8 cellular contexts compared by ENCODE assay signal in genomic region chr17:36544320-36545092, GRCh38. TPM values are rescaled to one million over a fixed set of nuclear protein-coding genes. Genes with fewer than 3 reads are reported as not detected.
DNase-seq lines count a peak whose midpoint lies in the region; ATAC-seq and TF ChIP-seq lines count a peak whose summit lies in the region.

A gene with protein sequence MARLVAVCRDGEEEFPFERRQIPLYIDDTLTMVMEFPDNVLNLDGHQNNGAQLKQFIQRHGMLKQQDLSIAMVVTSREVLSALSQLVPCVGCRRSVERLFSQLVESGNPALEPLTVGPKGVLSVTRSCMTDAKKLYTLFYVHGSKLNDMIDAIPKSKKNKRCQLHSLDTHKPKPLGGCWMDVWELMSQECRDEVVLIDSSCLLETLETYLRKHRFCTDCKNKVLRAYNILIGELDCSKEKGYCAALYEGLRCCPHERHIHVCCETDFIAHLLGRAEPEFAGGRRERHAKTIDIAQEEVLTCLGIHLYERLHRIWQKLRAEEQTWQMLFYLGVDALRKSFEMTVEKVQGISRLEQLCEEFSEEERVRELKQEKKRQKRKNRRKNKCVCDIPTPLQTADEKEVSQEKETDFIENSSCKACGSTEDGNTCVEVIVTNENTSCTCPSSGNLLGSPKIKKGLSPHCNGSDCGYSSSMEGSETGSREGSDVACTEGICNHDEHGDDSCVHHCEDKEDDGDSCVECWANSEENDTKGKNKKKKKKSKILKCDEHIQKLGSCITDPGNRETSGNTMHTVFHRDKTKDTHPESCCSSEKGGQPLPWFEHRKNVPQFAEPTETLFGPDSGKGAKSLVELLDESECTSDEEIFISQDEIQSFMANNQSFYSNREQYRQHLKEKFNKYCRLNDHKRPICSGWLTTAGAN (plus strand): TSS chr17:36544919. CDS start chr17:36545725, 806 bp downstream.

- peak; percentile 69 for ATAC-seq in foreskin keratinocyte

- H3K4me3 ChIP-seq in neuron (ENCODE audit: low read length) (peak within 1 kb of the TSS; percentile 90), stomach smooth muscle (ENCODE audit: low read length in 2 of 2) (peak within 1 kb of the TSS; percentile 86 to 98)

- POLR2A ChIA-PET in HEK293T (lab: Yijun Ruan, JAX) = interaction anchor here (0.6 to 4.9 kb wide), 12 partner anchors 10 to 613 kb away, joined by 3 to 88 read pairs (median 5); partner anchors contain the start of genes DHRS11, MRM1, MYO19 and PIGW

- H3K9me3 ChIP-seq in neuron (ENCODE audit: low read length) (no peaks in the 10 kb centered on the region), stomach smooth muscle (ENCODE audit: control insufficient read depth in 2 of 2, low read length in 2 of 2) (no peaks in the 10 kb centered on the region)

- peaks cover 5% of the 10 kb centered on the region for H3K36me3 ChIP-seq in neuron (ENCODE audit: insufficient read depth, low read length)
- no peaks in the 10 kb centered on the region for H3K36me3 ChIP-seq in stomach smooth muscle (ENCODE audit: control insufficient read depth in 2 of 2, insufficient read depth in 2 of 2, low read length in 2 of 2)

- H3K27ac ChIP-seq in foreskin keratinocyte (peak within 1 kb of the TSS; percentile 97), stomach smooth muscle (ENCODE audit: low read length) (peak within 1 kb of the TSS; percentile 99)

- no peaks in the 10 kb centered on the region for H3K27me3 ChIP-seq in foreskin keratinocyte
- H3K27me3 ChIP-seq in neuron (ENCODE audit: insufficient read depth, low read length) = no peaks in the 10 kb centered on the region
- no peaks in the 10 kb centered on the region for H3K27me3 ChIP-seq in stomach smooth muscle (ENCODE audit: control insufficient read depth in 1 of 2, insufficient read depth in 2 of 2, low read length in 2 of 2)

- TF ChIP-seq CTCF in foreskin keratinocyte (conservative IDR thresholded peaks at IDR 0.05) = no peak

- peak within 1 kb of the TSS; percentile 94 to 99 for H3K9ac ChIP-seq in stomach smooth muscle (ENCODE audit: low read length in 2 of 2)

- in situ Hi-C loops in SK-MEL-5 (cut with HindIII; ENCODE audit: low pct_unique_long_range_greater_than_20kb, low sequenced_read_pairs) = no loop called here

- CTCF ChIA-PET in HEK293T (lab: Yijun Ruan, JAX) = interaction anchor here (1.2 to 1.7 kb wide), 2 partner anchors 10 kb away, joined by 3 to 7 read pairs; partner anchors contain the start of genes MYO19 and PIGW

- peaks cover 19% of the 10 kb centered on the region for H3K4me1 ChIP-seq in foreskin keratinocyte
- peaks cover 18% of the 10 kb centered on the region for H3K4me1 ChIP-seq in neuron (ENCODE audit: insufficient read depth, low read length)
- peaks cover 32% of the 10 kb centered on the region for H3K4me1 ChIP-seq in stomach smooth muscle (ENCODE audit: control insufficient read depth, insufficient read depth, low read length)

- DNase-seq in GDM1 (lab: John Stamatoyannopoulos, UW) (peak; percentile 89), HEK293T (ENCODE audit: extremely low spot score) (peak; percentile 75), NAMALWA (ENCODE audit: low spot score) (peak; percentile 95), SK-MEL-5 (ENCODE audit: low read depth, low spot score) (peak; percentile 91), foreskin keratinocyte (peak; percentile 82 to 86)
- DNase-seq in activated naive CD4-positive, alpha-beta T cell (lab: John Stamatoyannopoulos, UW) = peak; percentile 73 to 89 (median 82)

- H2AFZ ChIP-seq in neuron (ENCODE audit: low read depth, low read length) = peak within 1 kb of the TSS; percentile 94

TF ChIP-seq in HEK293T, 16 proteins besides CTCF, POLR2A, EP300 and RAD21:
- TF ChIP-seq L3MBTL2 (conservative IDR thresholded peaks at IDR 0.05) = peak; percentile 23; the same call in 1 of the 2 replicates
- no peak for TF ChIP-seq ZNF384 (IDR thresholded peaks at IDR 0.05)

RNA-seq across cellular contexts. Expression of the gene that starts here (rescaled TPM):
- total RNA-seq in SK-MEL-5 (2014; rRNA removed; shearing (Covaris generic)) = 42.8 and 46.9 TPM in 2 replicates
- 48.2 and 56.0 TPM in 2 replicates for polyA plus RNA-seq in SK-MEL-5 (2015; cell fraction: cytosol; rRNA removed)
- 118 and 139 TPM in 2 replicates for polyA plus RNA-seq in SK-MEL-5 (2015; cell fraction: nucleus; rRNA removed)
- 49.9 and 55.1 TPM in 2 replicates for total RNA-seq in foreskin keratinocyte
- 34.6 and 35.2 TPM in 2 replicates for polyA plus RNA-seq in foreskin keratinocyte

Comparison
In these comparisons a context has a peak if more than half of its experiments do, and no peak if none do; other contexts are left out.
1. Peak in every context shown above with its lines: DNase-seq, ATAC-seq, H3K4me3 ChIP-seq and H3K27ac ChIP-seq.